ENCODE assay signal across 8 cellular contexts in genomic region chr1:63593303-63593886, GRCh38. TPM values are rescaled to one million over a fixed set of nuclear protein-coding genes. Genes with fewer than 3 reads are reported as not detected.
DNase-seq lines count a peak whose midpoint lies in the region; ATAC-seq and TF ChIP-seq lines count a peak whose summit lies in the region.

Gene PGM1, plus strand, starts transcription at chr1:63593411. Its CDS starts 78 bp downstream, at chr1:63593489.

- no peaks in the 10 kb centered on the region for H3K27me3 ChIP-seq in CD8-positive, alpha-beta T cell (ENCODE audit: insufficient read depth, low read length)

- H3K4me1 Mint-ChIP-seq in CD8-positive, alpha-beta T cell (ENCODE audit: low read depth): peaks cover 38% of the 10 kb centered on the region

- peaks cover 8% of the 10 kb centered on the region for H3K36me3 Mint-ChIP-seq in CD8-positive, alpha-beta T cell

- H3K4me3 ChIP-seq in CD8-positive, alpha-beta T cell (ENCODE audit: low read depth, low read length): peak within 1 kb of the TSS; percentile 99
- H3K4me3 ChIP-seq in epithelial cell of esophagus (ENCODE audit: low read length) (peak within 1 kb of the TSS; percentile 70), mucosa of descending colon (peak within 1 kb of the TSS; percentile 60)

- intact Hi-C loops in CD8-positive, alpha-beta T cell (cut with DNase I, micrococcal nuclease): loop anchor here (1.0 to 10.0 kb wide), 13 partner anchors 19 to 1849 kb away; partner anchors contain the start of genes ALG6 (in 2 of the 2), ATG4C (in 1 of the 2), EFCAB7 (in 1 of the 2) and ITGB3BP (in 1 of the 2)
- intact Hi-C loops in mucosa of descending colon (cut with DNase I, micrococcal nuclease): no loop called here

- H3K27me3 Mint-ChIP-seq in CD8-positive, alpha-beta T cell (ENCODE audit: low read depth): no peaks in the 10 kb centered on the region

- H3K27ac ChIP-seq in CD8-positive, alpha-beta T cell (ENCODE audit: low read depth, low read length): peak within 1 kb of the TSS; percentile 93

- no peaks in the 10 kb centered on the region for H3K36me3 ChIP-seq in CD8-positive, alpha-beta T cell (ENCODE audit: insufficient read depth, low read length)
- no peaks in the 10 kb centered on the region for H3K36me3 ChIP-seq in mucosa of descending colon (ENCODE audit: low read depth)

- H3K4me1 ChIP-seq in CD8-positive, alpha-beta T cell (ENCODE audit: insufficient read depth, low read length): peaks cover 9% of the 10 kb centered on the region
- H3K4me1 ChIP-seq in mucosa of descending colon (ENCODE audit: low read depth): peaks cover 9% of the 10 kb centered on the region

- peak within 1 kb of the TSS; percentile 98 for H3K27ac Mint-ChIP-seq in CD8-positive, alpha-beta T cell

- peak; percentile 79 for ATAC-seq in CD8-positive, alpha-beta T cell
- ATAC-seq in GM19452 (IDR thresholded peaks at IDR 0.05; ENCODE audit: unreplicated experiment): peak; percentile 79
- peak; percentile 77 for ATAC-seq in HG03571 (IDR thresholded peaks at IDR 0.05; ENCODE audit: unreplicated experiment)
- ATAC-seq in mucosa of descending colon: peak; percentile 83

- no peaks in the 10 kb centered on the region for H3K9me3 Mint-ChIP-seq in CD8-positive, alpha-beta T cell

- POLR2A ChIA-PET in CD8-positive, alpha-beta T cell (lab: Charles Lee): interaction anchor here (0.6 to 1.7 kb wide), 5 partner anchors 18 to 226 kb away, joined by 3 to 6 read pairs (median 3); partner anchors contain the start of gene ALG6

- DNase-seq in CD8-positive, alpha-beta T cell: peak; percentile 53 to 83 (median 73)
- peak; percentile 59 to 60 for DNase-seq in NOMO-1 (lab: John Stamatoyannopoulos, UW; ENCODE audit: unreplicated experiment in 2 of 2)
- DNase-seq in activated T-cell treated with anti-CD3 and anti-CD28 coated beads for 1 hour (ENCODE audit: low read depth): peak; percentile 66
- DNase-seq in epithelial cell of esophagus (ENCODE audit: low read depth): peak; percentile 88
- DNase-seq in mucosa of descending colon: peak; percentile 78 to 87 (median 85)
- peak; percentile 57 for DNase-seq in stimulated activated CD8-positive, alpha-beta memory T cell treated with anti-CD3 and anti-CD28 coated beads, Interleukin-4, amount 100 ng/mL, for 24 hours (ENCODE audit: low read depth)

- H3K4me3 Mint-ChIP-seq in CD8-positive, alpha-beta T cell: peak within 1 kb of the TSS; percentile 98

- CTCF ChIA-PET in CD8-positive, alpha-beta T cell (lab: Charles Lee): interaction anchor here (1.4 kb wide), 1 partner anchor 11 kb away, joined by 3 read pairs; no protein-coding TSS in a partner anchor

- no peak for TF ChIP-seq CTCF in CD8-positive, alpha-beta T cell (IDR thresholded peaks at IDR 0.05)
- TF ChIP-seq CTCF in epithelial cell of esophagus (IDR thresholded peaks at IDR 0.05; ENCODE audit: insufficient read depth, low read depth, low read length, missing control alignments): no peak
- TF ChIP-seq CTCF in mucosa of descending colon (IDR thresholded peaks at IDR 0.05): no peak

- H3K9me3 ChIP-seq in CD8-positive, alpha-beta T cell (ENCODE audit: low read length): no peaks in the 10 kb centered on the region
- H3K9me3 ChIP-seq in mucosa of descending colon: no peaks in the 10 kb centered on the region

RNA-seq across cellular contexts. Expression of gene PGM1, which starts in this region (rescaled TPM):
- total RNA-seq in CD8-positive, alpha-beta T cell: 1 to 10 TPM; 4.3 to 5.0 TPM
- total RNA-seq in mucosa of descending colon: 100 to 1,000 TPM in 1 of 3 donors, 10 to 100 TPM in 2; 81.0 to 116 (median 87.3) TPM

Comparison
In these comparisons a context has a peak if more than half of its experiments do, and no peak if none do; other contexts are left out.
1. Peak in every context shown above with its lines: DNase-seq, ATAC-seq, H3K4me3 ChIP-seq and H3K27ac ChIP-seq.
2. RNA of gene PGM1 (total RNA-seq): 81.0 to 116 TPM in mucosa of descending colon; 4.3 to 5.0 TPM in CD8-positive, alpha-beta T cell; every median in the first group is over 10 times any median in the second.
3. intact Hi-C loops: an anchor here in CD8-positive, alpha-beta T cell (1.0 to 10.0 kb wide); none called in mucosa of descending colon.